8 cellular contexts compared by ENCODE assay signal in genomic region chr9:83920469-83920941, GRCh38. TPM values are rescaled to one million over a fixed set of nuclear protein-coding genes. Genes with fewer than 3 reads are reported as not detected.
DNase-seq lines count a peak whose midpoint lies in the region; ATAC-seq and TF ChIP-seq lines count a peak whose summit lies in the region.

No MANE protein-coding gene starts in this region.

- CTCF ChIA-PET in CD4-positive, alpha-beta memory T cell (lab: Charles Lee; ENCODE audit: partially characterized antibody): interaction anchor here (0.7 to 5.1 kb wide), 13 partner anchors 9 to 586 kb away, joined by 3 to 27 read pairs (median 4); partner anchors contain the start of genes HNRNPK, IDNK and RMI1

- peak overlapping the region; percentile 83 for H3K27ac ChIP-seq in CD4-positive, alpha-beta memory T cell (ENCODE audit: low read depth, low read length)
- peak overlapping the region; percentile 93 to 97 for H3K27ac ChIP-seq in left lung
- H3K27ac ChIP-seq in stomach: peak overlapping the region; percentile 93 to 99 (median 98)

- WGBS in stomach, 5 donors: 1 to 2% (median 2%) methylated on average over 17 of the region's 17 CpGs

- POLR2A ChIA-PET in CD4-positive, alpha-beta memory T cell (lab: Charles Lee; ENCODE audit: partially characterized antibody): interaction anchor here (0.6 to 3.5 kb wide), 13 partner anchors 11 to 395 kb away, joined by 3 to 64 read pairs (median 5); partner anchors contain the start of genes HNRNPK, IDNK, RMI1 and UBQLN1

- H3K4me1 ChIP-seq in CD4-positive, alpha-beta memory T cell (ENCODE audit: insufficient read depth, low read length): peaks cover 11% of the 10 kb centered on the region
- H3K4me1 ChIP-seq in left lung: peaks cover 0 to 14% of the 10 kb centered on the region in 2 donors
- H3K4me1 ChIP-seq in stomach: peaks cover 11 to 16% (median 14%) of the 10 kb centered on the region in 4 donors

- no peak for TF ChIP-seq POLR2A in stomach (IDR thresholded peaks at IDR 0.05)

- intact Hi-C loops in CD4-positive, alpha-beta memory T cell (cut with micrococcal nuclease): loop anchor here (1.0 to 5.0 kb wide), 6 partner anchors 36 to 1820 kb away; partner anchors contain the start of genes AGTPBP1 and IDNK
- intact Hi-C loops in left lung (cut with DNase I): no loop called here
- intact Hi-C loops in stomach (cut with DNase I; ENCODE audit: low total_unique reads): no loop called here

- peaks cover 0 to 6% of the 10 kb centered on the region in 2 donors for H3K36me3 Mint-ChIP-seq in CD4-positive, alpha-beta memory T cell

- peak; percentile 14 for ATAC-seq in GM19025 (IDR thresholded peaks at IDR 0.05; ENCODE audit: low read depth, unreplicated experiment)
- ATAC-seq in HG03159 (IDR thresholded peaks at IDR 0.05; ENCODE audit: unreplicated experiment): peak; percentile 29
- ATAC-seq in left lung: peak; percentile 69

- TF ChIP-seq EP300 in stomach (IDR thresholded peaks at IDR 0.05): no peak

- peak overlapping the region; percentile 20 to 67 for H3K4me3 ChIP-seq in CD4-positive, alpha-beta memory T cell (ENCODE audit: low read length in 2 of 2)
- H3K4me3 ChIP-seq in left lung (peak overlapping the region; percentile 69 to 72), stomach (peak overlapping the region; percentile 81 to 93 (median 90))

- no peaks in the 10 kb centered on the region for H3K27me3 Mint-ChIP-seq in CD4-positive, alpha-beta memory T cell

- H3K9me3 ChIP-seq in CD4-positive, alpha-beta memory T cell (ENCODE audit: control insufficient read depth in 1 of 2, low read length in 2 of 2): no peaks in the 10 kb centered on the region
- H3K9me3 ChIP-seq in left lung (no peaks in the 10 kb centered on the region), stomach (no peaks in the 10 kb centered on the region)

- no peaks in the 10 kb centered on the region for H3K36me3 ChIP-seq in CD4-positive, alpha-beta memory T cell (ENCODE audit: insufficient read depth, low read length)
- H3K36me3 ChIP-seq in left lung (no peaks in the 10 kb centered on the region), stomach (peaks cover 0 to 7% (median 0%) of the 10 kb centered on the region in 4 donors)

- peaks cover 8 to 18% (median 10%) of the 10 kb centered on the region in 4 donors for H3K4me1 Mint-ChIP-seq in CD4-positive, alpha-beta memory T cell

- DNase-seq in CD4-positive, alpha-beta memory T cell: peak in 2 of 5 donors; percentile 71 to 74
- peak; percentile 84 for DNase-seq in NCI-H82 (lab: John Stamatoyannopoulos, UW)
- DNase-seq in cerebellum (ENCODE audit: low spot score): peak; percentile 65
- DNase-seq in left lung: no peak
- peak; percentile 62 for DNase-seq in stomach
- DNase-seq in activated CD8-positive, alpha-beta memory T cell treated with anti-CD3 and anti-CD28 coated beads, Interleukin-2, amount 50 U/mL, for 48 hours: no peak

- TF ChIP-seq CTCF in left lung (IDR thresholded peaks at IDR 0.05): no peak
- peak in 1 of 7 experiments; percentile 40 for TF ChIP-seq CTCF in stomach (IDR thresholded peaks at IDR 0.05)

- H3K27ac Mint-ChIP-seq in CD4-positive, alpha-beta memory T cell: peak overlapping the region; percentile 84 to 98 (median 96)

- no peaks in the 10 kb centered on the region for H3K27me3 ChIP-seq in CD4-positive, alpha-beta memory T cell (ENCODE audit: insufficient read depth, low read length)
- H3K27me3 ChIP-seq in left lung (no peaks in the 10 kb centered on the region), stomach (no peaks in the 10 kb centered on the region)

- peak overlapping the region; percentile 87 to 93 (median 90) for H3K4me3 Mint-ChIP-seq in CD4-positive, alpha-beta memory T cell

- no peaks in the 10 kb centered on the region for H3K9me3 Mint-ChIP-seq in CD4-positive, alpha-beta memory T cell

RNA-seq across cellular contexts. Expression of gene KIF27, which starts 0.7 kb away (rescaled TPM):
- total RNA-seq in CD4-positive, alpha-beta memory T cell: 1 to 10 TPM; 4.7 to 5.2 TPM
- polyA plus RNA-seq in CD4-positive, alpha-beta memory T cell: 1 to 10 TPM; 1.5 to 2.1 TPM
- 13.3 TPM for total RNA-seq in cerebellum
- total RNA-seq in left lung: 1 to 10 TPM; 5.6 to 8.8 TPM
- total RNA-seq in stomach: 10 to 100 TPM in 2 of 5 donors, 1 to 10 TPM in 3; 1.8 to 21.0 (median 6.7) TPM
- under 1 TPM; 0.46 to 0.78 (median 0.50) TPM for polyA plus RNA-seq in stomach

RNA-seq across cellular contexts. Expression of gene HNRNPK, which starts 59.5 kb away (rescaled TPM):
- total RNA-seq in CD4-positive, alpha-beta memory T cell: 100 to 1,000 TPM; 539 to 562 TPM
- polyA plus RNA-seq in CD4-positive, alpha-beta memory T cell: 1,000 to 10,000 TPM in 1 of 2 donors, 100 to 1,000 TPM in 1; 898 to 1,109 TPM
- total RNA-seq in cerebellum (553 TPM), left lung (100 to 1,000 TPM; 382 to 458 TPM), stomach (100 to 1,000 TPM; 164 to 835 (median 275) TPM)
- 100 to 1,000 TPM; 188 to 267 (median 224) TPM for polyA plus RNA-seq in stomach

Comparison
In these comparisons a context has a peak if more than half of its experiments do, and no peak if none do; other contexts are left out.
1. DNase-seq: peak in NCI-H82 (single experiment), cerebellum (single experiment) and stomach (single experiment); none in left lung (0 of 2) and activated CD8-positive, alpha-beta memory T cell treated with anti-CD3 and anti-CD28 coated beads, Interleukin-2, amount 50 U/mL, for 48 hours (single experiment).
2. ATAC-seq: peak in every context shown above with its lines; median percentile 69 in left lung; 29 in HG03159; 14 in GM19025.
3. Peak in every context shown above with its lines, with median percentiles within 50 percentile points of each other: H3K27ac ChIP-seq and H3K4me3 ChIP-seq.